ENCODE assay signal across 12 cellular contexts in the genomic region with DNA sequence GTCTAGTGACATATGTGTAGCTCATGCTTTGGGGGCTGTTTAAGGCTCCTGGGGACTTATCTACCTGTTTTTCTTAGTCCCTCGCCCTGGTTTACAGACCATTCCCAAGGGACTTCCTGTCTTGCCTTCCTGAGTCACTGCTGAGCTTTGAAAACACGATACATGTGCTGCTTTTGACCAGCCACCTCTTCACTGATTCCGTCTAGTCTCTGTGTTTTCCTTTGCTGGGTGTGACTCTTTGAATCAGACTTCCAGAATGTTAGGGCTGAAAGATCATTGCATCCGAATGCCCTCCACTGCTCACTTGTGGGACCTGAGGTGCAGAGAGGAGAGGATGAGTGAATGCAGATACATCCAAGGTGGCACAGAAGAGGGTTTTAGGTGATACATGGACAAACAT. TPM values are rescaled to one million over a fixed set of nuclear protein-coding genes. Genes with fewer than 3 reads are reported as not detected.
DNase-seq lines count a peak whose midpoint lies in the region; ATAC-seq and TF ChIP-seq lines count a peak whose summit lies in the region.
"Had no signal": no experiment of that assay in that cellular context is flagged by ENCODE, and none has a peak within 500 bp of the region (broad histone marks: within the 10 kb centered on the region; RNA-seq: fewer than 3 reads in every experiment).

No MANE protein-coding gene starts in this region.

- peak; percentile 30 for ATAC-seq in IMR-90 (ENCODE audit: low read depth)

- no peak overlapping the region for H3K4me3 Mint-ChIP-seq in mesothelial cell of epicardium
- H3K4me3 Mint-ChIP-seq in CD4-positive, alpha-beta memory T cell, result no peak overlapping the region
- H3K4me3 Mint-ChIP-seq: activated CD4-positive, alpha-beta memory T cell treated with anti-CD3 and anti-CD28 coated beads, Interleukin-2, amount 10 ng/mL, durations not matched to agents 7 days and 5 days had no signal

- H2AK9ac ChIP-seq in IMR-90 (replicated peaks; ENCODE audit: low read depth, low read length, poor library complexity), result no peak overlapping the region

- intact Hi-C loops in IMR-90 (cut with micrococcal nuclease) (no loop called here), uterus (cut with DNase I; ENCODE audit: low total_unique reads) (no loop called here)
- intact Hi-C loops in CD4-positive, alpha-beta memory T cell (cut with micrococcal nuclease), result no loop called here

- 0 out of 2 replicates have a peak overlapping the region, but pooled peaks have one; percentile 1 for H3K4ac ChIP-seq in IMR-90 (ENCODE audit: low read depth, low read length)

- no peaks in the 10 kb centered on the region for H3K79me1 ChIP-seq in IMR-90 (ENCODE audit: low read depth in 1 of 2, low read length in 2 of 2)

- in situ Hi-C loops in IMR-90 (cut with MboI; ENCODE audit: low sequenced_read_pairs), result no loop called here

- H2AK5ac ChIP-seq in IMR-90 (ENCODE audit: low read depth, low read length), result no peak overlapping the region

- no peak overlapping the region for H2BK5ac ChIP-seq in IMR-90 (ENCODE audit: low read depth, low read length, poor library complexity, severe bottlenecking)

- no TSS peak for BruUV-seq in IMR-90 (replicated peaks; lab: Mats Ljungman, UMichigan)

- 100% methylated on average over 1 of the region's 4 CpGs; no CpG with 5 or more reads in 1 of the 2 experiments for WGBS in IMR-90 (ENCODE audit: extremely low coverage in 2 of 2, insufficient read length in 1 of 2), 2 experiments

- H3K27me3 Mint-ChIP-seq in mesothelial cell of epicardium (ENCODE audit: low read depth), result no peaks in the 10 kb centered on the region
- no peaks in the 10 kb centered on the region for H3K27me3 Mint-ChIP-seq in CD4-positive, alpha-beta memory T cell
- H3K27me3 Mint-ChIP-seq: activated CD4-positive, alpha-beta memory T cell treated with anti-CD3 and anti-CD28 coated beads, Interleukin-2, amount 10 ng/mL, durations not matched to agents 7 days and 5 days had no signal

- peaks cover 8% of the 10 kb centered on the region for H3K36me3 Mint-ChIP-seq in mesothelial cell of epicardium
- peaks cover 0 to 12% of the 10 kb centered on the region in 2 donors for H3K36me3 Mint-ChIP-seq in CD4-positive, alpha-beta memory T cell

- DNase-seq in AG20443 (ENCODE audit: low spot score) (peak; percentile 45), IMR-90 (peak; percentile 50), choroid plexus epithelial cell (ENCODE audit: low read depth) (peak; percentile 57), mesothelial cell of epicardium (ENCODE audit: low spot score in 2 of 2, unreplicated experiment in 2 of 2) (no peak), activated gamma-delta T cell (lab: John Stamatoyannopoulos, UW) (no peak), uterus (no peak), NCI-H526 (lab: John Stamatoyannopoulos, UW) (no peak)
- DNase-seq in CD4-positive, alpha-beta memory T cell, result no peak
- DNase-seq: activated CD4-positive, alpha-beta memory T cell treated with anti-CD3 and anti-CD28 coated beads, Interleukin-2, amount 10 ng/mL, durations not matched to agents 7 days and 5 days; GF-D8 had no signal

- no peak overlapping the region for H3K9ac ChIP-seq in IMR-90 (ENCODE audit: low read depth, low read length)
- H3K9ac ChIP-seq: BLaER1 had no signal

- no peak overlapping the region for H3K27ac ChIP-seq in IMR-90 (ENCODE audit: insufficient read depth, low read length)
- no peak overlapping the region for H3K27ac ChIP-seq in uterus
- H3K27ac ChIP-seq in CD4-positive, alpha-beta memory T cell (ENCODE audit: low read depth, low read length), result no peak overlapping the region
- H3K27ac ChIP-seq: BLaER1 had no signal

- TF ChIP-seq RAD21 in IMR-90 (IDR thresholded peaks at IDR 0.05; ENCODE audit: low read length), result no peak

- 0 out of 2 replicates have a peak overlapping the region, but pooled peaks have one; percentile 1 for H3K14ac ChIP-seq in IMR-90 (replicated peaks; ENCODE audit: low read depth, low read length)

- TF ChIP-seq CTCF in IMR-90 (conservative IDR thresholded peaks at IDR 0.05; ENCODE audit: low read depth, low read length) (no peak), choroid plexus epithelial cell (conservative IDR thresholded peaks at IDR 0.05; ENCODE audit: low read depth, low read length) (no peak), mesothelial cell of epicardium (IDR thresholded peaks at IDR 0.05; ENCODE audit: unreplicated experiment) (no peak), uterus (IDR thresholded peaks at IDR 0.05) (no peak)

- dilution Hi-C loops in IMR-90 (cut with HindIII; ENCODE audit: low sequenced_read_pairs, unreplicated experiment), result no loop called here

- no peak overlapping the region for H2BK15ac ChIP-seq in IMR-90 (ENCODE audit: low read depth, low read length)

- peaks cover 23% of the 10 kb centered on the region for H3K9me3 Mint-ChIP-seq in mesothelial cell of epicardium
- H3K9me3 Mint-ChIP-seq in CD4-positive, alpha-beta memory T cell, result peaks cover 6 to 34% (median 25%) of the 10 kb centered on the region in 8 donors

- no peaks in the 10 kb centered on the region for H4K20me1 ChIP-seq in IMR-90 (ENCODE audit: insufficient read depth, low read length)
- H4K20me1 ChIP-seq: BLaER1 had no signal

- H3K36me3 ChIP-seq in IMR-90 (ENCODE audit: control insufficient read depth, insufficient read depth, low read length) (no peaks in the 10 kb centered on the region), uterus (no peaks in the 10 kb centered on the region)
- H3K36me3 ChIP-seq in CD4-positive, alpha-beta memory T cell (ENCODE audit: insufficient read depth, low read length), result no peaks in the 10 kb centered on the region
- H3K36me3 ChIP-seq: BLaER1 had no signal

- H3K4me1 ChIP-seq in IMR-90 (ENCODE audit: control insufficient read depth, insufficient read depth, low read length) (peaks cover 14% of the 10 kb centered on the region), uterus (no peaks in the 10 kb centered on the region)
- H3K4me1 ChIP-seq in CD4-positive, alpha-beta memory T cell (ENCODE audit: insufficient read depth, low read length), result no peaks in the 10 kb centered on the region

- H4K5ac ChIP-seq in IMR-90 (ENCODE audit: low read depth, low read length), result no peak overlapping the region

- H2BK20ac ChIP-seq in IMR-90 (ENCODE audit: low read depth, low read length), result no peak overlapping the region

- H3K56ac ChIP-seq in IMR-90 (ENCODE audit: extremely low read depth, insufficient read depth, low read length), result no peak overlapping the region

- peaks cover 18% of the 10 kb centered on the region for H3K9me1 ChIP-seq in IMR-90 (ENCODE audit: insufficient read depth, low read length)

- CTCF ChIA-PET in IMR-90 (lab: Yijun Ruan, JAX), result interaction anchor here (1.0 kb wide), 1 partner anchor 51 kb away, joined by 3 read pairs; no protein-coding TSS in a partner anchor
- CTCF ChIA-PET in CD4-positive, alpha-beta memory T cell (lab: Charles Lee; ENCODE audit: partially characterized antibody), result no interaction called here

- H3K9me3 ChIP-seq in IMR-90 (ENCODE audit: control insufficient read depth, insufficient read depth, low read length), result peaks cover 11% of the 10 kb centered on the region
- H3K9me3 ChIP-seq in uterus, result peaks cover 0 to 10% of the 10 kb centered on the region in 2 donors
- H3K9me3 ChIP-seq in CD4-positive, alpha-beta memory T cell (ENCODE audit: control insufficient read depth in 1 of 2, low read length in 2 of 2), result peaks cover 0 to 11% of the 10 kb centered on the region in 2 donors

- H2AFZ ChIP-seq in IMR-90 (replicated peaks; ENCODE audit: low read length, poor library complexity), result peak overlapping the region; percentile 45

- H4K8ac ChIP-seq in IMR-90 (ENCODE audit: low read depth in 2 of 2, low read length in 2 of 2), result no peak overlapping the region

- H2BK120ac ChIP-seq in IMR-90 (ENCODE audit: low read depth, low read length), result no peak overlapping the region

- TF ChIP-seq POLR2A in IMR-90 (IDR thresholded peaks at IDR 0.05; ENCODE audit: low read depth, low read length), result no peak
- no peak for TF ChIP-seq POLR2A in uterus (IDR thresholded peaks at IDR 0.05)

- no peak overlapping the region for H4K91ac ChIP-seq in IMR-90 (ENCODE audit: insufficient read depth, low read depth, low read length)

- no peak overlapping the region for H3K4me2 ChIP-seq in IMR-90 (ENCODE audit: low read depth, low read length)

- H3K27ac Mint-ChIP-seq in mesothelial cell of epicardium, result peak overlapping the region; percentile 74
- no peak overlapping the region for H3K27ac Mint-ChIP-seq in CD4-positive, alpha-beta memory T cell
- H3K27ac Mint-ChIP-seq: activated CD4-positive, alpha-beta memory T cell treated with anti-CD3 and anti-CD28 coated beads, Interleukin-2, amount 10 ng/mL, durations not matched to agents 7 days and 5 days had no signal

- H3K4me3 ChIP-seq in IMR-90 (ENCODE audit: insufficient read depth, low read depth, low read length) (no peak overlapping the region), choroid plexus epithelial cell (ENCODE audit: low read depth, low read length) (no peak overlapping the region), uterus (no peak overlapping the region)
- no peak overlapping the region for H3K4me3 ChIP-seq in CD4-positive, alpha-beta memory T cell (ENCODE audit: low read length in 2 of 2)
- H3K4me3 ChIP-seq: BLaER1, lung had no signal

- H3K18ac ChIP-seq in IMR-90 (ENCODE audit: low read depth, low read length), result peak overlapping the region; percentile 7; the same call in 1 of the 2 replicates

- H3K23ac ChIP-seq in IMR-90 (ENCODE audit: low read depth, low read length), result peak overlapping the region; percentile 1; the same call in 1 of the 2 replicates

- H3K4me1 Mint-ChIP-seq in mesothelial cell of epicardium, result peaks cover 31% of the 10 kb centered on the region
- H3K4me1 Mint-ChIP-seq in CD4-positive, alpha-beta memory T cell, result no peaks in the 10 kb centered on the region
- H3K4me1 Mint-ChIP-seq: activated CD4-positive, alpha-beta memory T cell treated with anti-CD3 and anti-CD28 coated beads, Interleukin-2, amount 10 ng/mL, durations not matched to agents 7 days and 5 days had no signal

- no peaks in the 10 kb centered on the region for H3K27me3 ChIP-seq in IMR-90 (ENCODE audit: control insufficient read depth, insufficient read depth, low read length)
- no peaks in the 10 kb centered on the region for H3K27me3 ChIP-seq in uterus
- no peaks in the 10 kb centered on the region for H3K27me3 ChIP-seq in CD4-positive, alpha-beta memory T cell (ENCODE audit: insufficient read depth, low read length)
- H3K27me3 ChIP-seq: BLaER1 had no signal

- POLR2A ChIA-PET in IMR-90 (lab: Charles Lee; ENCODE audit: unreplicated experiment), result no interaction called here
- POLR2A ChIA-PET in CD4-positive, alpha-beta memory T cell (lab: Charles Lee; ENCODE audit: partially characterized antibody), result no interaction called here

TF ChIP-seq in IMR-90, 13 proteins besides CTCF, POLR2A, EP300 and RAD21 (continues in another document):
- peak; percentile 28; the same call in 1 of the 2 replicates for TF ChIP-seq MXI1 (IDR thresholded peaks at IDR 0.05; ENCODE audit: borderline replicate concordance, low read depth, low read length)

RNA-seq across cellular contexts. Expression of a gene that starts 35.3 kb away (rescaled TPM):
- under 0.01 and 0.28 TPM in 2 replicates for total RNA-seq in IMR-90 (2012; rRNA removed)
- polyA plus RNA-seq in IMR-90 (2012; rRNA removed), result 1.6 and 2.2 TPM in 2 replicates
- polyA plus RNA-seq in IMR-90 (2012; cell fraction: cytosol; rRNA removed), result 1.7 and 7.4 TPM in 2 replicates
- polyA plus RNA-seq in IMR-90 (2012; cell fraction: nucleus; rRNA removed; ENCODE audit: low replicate concordance), result 1.2 and 3.1 TPM in 2 replicates
- 14.2 to 14.6 TPM (median 14.4 TPM) in 3 replicates for total RNA-seq in mesothelial cell of epicardium
- total RNA-seq in uterus, result 10 to 100 TPM in 3 of 4 donors, 1 to 10 TPM in 1; 4.1 to 99.9 (median 19.9) TPM
- 1 to 10 TPM; 8.1 to 8.4 TPM for total RNA-seq in CD4-positive, alpha-beta memory T cell
- 10 to 100 TPM; 12.0 to 20.1 TPM for polyA plus RNA-seq in CD4-positive, alpha-beta memory T cell

Comparison
In these comparisons a context has a peak if more than half of its experiments do, and no peak if none do; other contexts are left out.
1. DNase-seq: peak in AG20443 (single experiment), IMR-90 (single experiment) and choroid plexus epithelial cell (single experiment); none in mesothelial cell of epicardium (0 of 2), activated gamma-delta T cell (single experiment), uterus (0 of 2), CD4-positive, alpha-beta memory T cell (0 of 5) and NCI-H526 (0 of 2).